23 cellular contexts compared by ENCODE assay signal in the genomic region with DNA sequence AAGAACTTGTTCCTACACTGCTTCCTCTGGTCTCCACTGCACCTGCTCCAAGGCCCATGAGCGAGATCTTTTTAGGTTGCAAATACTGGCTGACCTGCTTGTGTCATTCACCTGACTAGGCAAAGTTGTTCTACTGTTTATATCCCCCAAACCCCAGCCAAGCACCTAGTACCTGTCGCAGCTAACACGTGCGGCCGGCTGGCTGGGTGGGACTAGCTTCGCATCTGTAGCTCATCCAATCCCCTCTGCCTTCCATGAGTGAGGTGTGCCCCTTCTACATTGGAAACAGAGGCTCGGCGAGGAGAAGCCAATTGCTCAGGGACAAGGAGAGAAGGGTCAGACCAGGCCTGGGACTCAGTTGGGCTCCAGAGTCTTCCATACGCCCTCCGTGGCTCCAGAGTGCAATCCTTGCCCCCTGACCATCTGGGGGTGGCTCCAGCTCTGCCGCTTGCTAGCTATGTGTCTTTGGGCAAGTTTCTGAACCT.
DNase-seq lines count a peak whose midpoint lies in the region; ATAC-seq and TF ChIP-seq lines count a peak whose summit lies in the region.
"Had no signal": no experiment of that assay in that cellular context is flagged by ENCODE, and none has a peak within 500 bp of the region (broad histone marks: within the 10 kb centered on the region; RNA-seq: fewer than 3 reads in every experiment).

No MANE protein-coding gene starts in this region.

- no peak overlapping the region for H3K4me3 Mint-ChIP-seq in chondrocyte (ENCODE audit: unreplicated experiment)
- H3K4me3 Mint-ChIP-seq: B cell; CD4-positive, alpha-beta T cell; CD8-positive, alpha-beta T cell had no signal

- no peak for TF ChIP-seq CTCF in heart right ventricle (IDR thresholded peaks at IDR 0.05)
- TF ChIP-seq CTCF in chondrocyte (IDR thresholded peaks at IDR 0.05) = no peak
- no peak for TF ChIP-seq CTCF in OCI-LY7 (conservative IDR thresholded peaks at IDR 0.05; ENCODE audit: low read length)

- H3K4me3 ChIP-seq in heart right ventricle (no peak overlapping the region), OCI-LY7 (ENCODE audit: low read depth, low read length, poor library complexity, severe bottlenecking) (no peak overlapping the region)
- H3K4me3 ChIP-seq: A549; BLaER1 treated with 17β-estradiol and CSF1 and Interleukin-3, amounts not matched to agents 10 nM and 100 nM; GM12878 had no signal

- H3K79me2 ChIP-seq in OCI-LY7 (ENCODE audit: insufficient read depth, low read depth, low read length) = no peaks in the 10 kb centered on the region

- H3K4me2 ChIP-seq in OCI-LY7 (ENCODE audit: low read length) = no peak overlapping the region
- H3K4me2 ChIP-seq: A549; BLaER1 treated with 17β-estradiol and CSF1 and Interleukin-3, amounts not matched to agents 10 nM and 100 nM had no signal

- POLR2A ChIA-PET in OCI-LY7 (lab: Charles Lee) = no interaction called here

- 81 to 89% methylated on average over 11 of the region's 11 CpGs for WGBS in heart right ventricle, 2 donors

- intact Hi-C loops in Right ventricle myocardium inferior (cut with DNase I) (no loop called here), heart right ventricle (cut with DNase I) (no loop called here), posterior vena cava (cut with DNase I) (no loop called here), OCI-LY7 (cut with micrococcal nuclease; ENCODE audit: unreplicated experiment) (no loop called here)

- no peak overlapping the region for H3K27ac Mint-ChIP-seq in chondrocyte (ENCODE audit: unreplicated experiment)
- H3K27ac Mint-ChIP-seq: B cell; CD4-positive, alpha-beta T cell; CD8-positive, alpha-beta T cell had no signal

- no peaks in the 10 kb centered on the region for H4K20me1 ChIP-seq in OCI-LY7 (ENCODE audit: insufficient read depth, low read length)

- peak; percentile 25 for DNase-seq in Right ventricle myocardium inferior (ENCODE audit: missing footprints)
- no peak for DNase-seq in heart right ventricle
- DNase-seq in chondrocyte (ENCODE audit: low spot score) = peak; percentile 66
- DNase-seq in posterior vena cava (ENCODE audit: low spot score) = peak; percentile 50
- no peak for DNase-seq in KBM-7
- no peak for DNase-seq in OCI-LY7 (ENCODE audit: low spot score)
- DNase-seq: AML-193; CD4-positive, alpha-beta T cell; CD8-positive, alpha-beta T cell; COR-L47; DMS 273 treated with DMSO at 0.1 percent for 48 hours; DMS153; DMS53; DMS79; DND-41; EL; GDM1 had no signal

- no peak for ATAC-seq in Right ventricle myocardium inferior
- ATAC-seq in heart right ventricle = no peak
- ATAC-seq: CD8-positive, alpha-beta T cell; GM12878 had no signal

- no peaks in the 10 kb centered on the region for H3K9me3 Mint-ChIP-seq in chondrocyte (ENCODE audit: low read depth)
- H3K9me3 Mint-ChIP-seq: CD4-positive, alpha-beta T cell; CD8-positive, alpha-beta T cell had no signal

- H3K36me3 ChIP-seq in heart right ventricle (no peaks in the 10 kb centered on the region), OCI-LY7 (ENCODE audit: insufficient read depth, low read length) (no peaks in the 10 kb centered on the region)
- H3K36me3 ChIP-seq: BLaER1 treated with 17β-estradiol and CSF1 and Interleukin-3, amounts not matched to agents 10 nM and 100 nM had no signal

- CTCF ChIA-PET in OCI-LY7 (lab: Charles Lee; ENCODE audit: unreplicated experiment) = no interaction called here

- H3K27me3 ChIP-seq in heart right ventricle = peaks cover 0 to 41% (median 11%) of the 10 kb centered on the region in 7 donors
- H3K27me3 ChIP-seq: BLaER1 treated with 17β-estradiol and CSF1 and Interleukin-3, amounts not matched to agents 10 nM and 100 nM had no signal

- no peaks in the 10 kb centered on the region for H3K9me2 ChIP-seq in OCI-LY7 (ENCODE audit: insufficient read depth, low read length)

- H2AFZ ChIP-seq in OCI-LY7 (ENCODE audit: low read length) = no peak overlapping the region

- in situ Hi-C loops in KBM-7 (cut with MboI; ENCODE audit: low pct_unique_long_range_greater_than_20kb, low sequenced_read_pairs) = no loop called here

- H3K9me3 ChIP-seq in heart right ventricle = no peaks in the 10 kb centered on the region
- no peaks in the 10 kb centered on the region for H3K9me3 ChIP-seq in OCI-LY7 (ENCODE audit: low read length)
- H3K9me3 ChIP-seq: A549; BLaER1 treated with 17β-estradiol and CSF1 and Interleukin-3, amounts not matched to agents 10 nM and 100 nM had no signal

- H3K27ac ChIP-seq in heart right ventricle (no peak overlapping the region), OCI-LY7 (ENCODE audit: low read depth, low read length, poor library complexity, severe bottlenecking) (no peak overlapping the region)
- H3K27ac ChIP-seq: 22Rv1; A549; BLaER1 treated with 17β-estradiol and CSF1 and Interleukin-3, amounts not matched to agents 10 nM and 100 nM; C4-2B had no signal

- BruUV-seq in OCI-LY7 (replicated peaks; lab: Mats Ljungman, UMichigan) = no TSS peak

- H3K4me1 ChIP-seq in heart right ventricle (no peaks in the 10 kb centered on the region), OCI-LY7 (ENCODE audit: insufficient read depth, low read length, poor library complexity, severe bottlenecking) (no peaks in the 10 kb centered on the region)
- H3K4me1 ChIP-seq: A549 had no signal

- no peaks in the 10 kb centered on the region for H3K4me1 Mint-ChIP-seq in chondrocyte (ENCODE audit: low read depth)
- H3K4me1 Mint-ChIP-seq: B cell had no signal

- H3K27me3 Mint-ChIP-seq in chondrocyte (ENCODE audit: low read depth) = peaks cover 36% of the 10 kb centered on the region

- H3K36me3 Mint-ChIP-seq in chondrocyte (ENCODE audit: low read depth) = no peaks in the 10 kb centered on the region
- H3K36me3 Mint-ChIP-seq: CD8-positive, alpha-beta T cell had no signal

Comparison
In these comparisons a context has a peak if more than half of its experiments do, and no peak if none do; other contexts are left out.
1. DNase-seq: peak in Right ventricle myocardium inferior (single experiment), chondrocyte (single experiment) and posterior vena cava (single experiment); none in heart right ventricle (0 of 2), KBM-7 (single experiment) and OCI-LY7 (single experiment).